Comparison of ENCODE assay signal across 1 cellular context in genomic region chr12:47705239-47705570, GRCh38.
TF ChIP-seq lines count a peak whose summit lies in the region.

No MANE protein-coding gene starts in this region.

TF ChIP-seq in HCT116, 20 proteins besides CTCF, POLR2A, EP300 and RAD21 (continued from another document):
- TF ChIP-seq ZBTB33 (IDR thresholded peaks at IDR 0.05; ENCODE audit: extremely low read depth, insufficient replicate concordance, low read length) (no peak), EZH2phosphoT487 (IDR thresholded peaks at IDR 0.05; ENCODE audit: borderline replicate concordance) (no peak)
TF ChIP-seq in HCT116: peak in this region for 0.
